8 cellular contexts compared by ENCODE assay signal in genomic region chr20:57709823-57710799, GRCh38. TPM values are rescaled to one million over a fixed set of nuclear protein-coding genes. Genes with fewer than 3 reads are reported as not detected.
A peak's percentile ranks its signal among the peaks of the same experiment; 100 is the strongest.
DNase-seq lines count a peak whose midpoint lies in the region; ATAC-seq, FAIRE-seq and TF ChIP-seq lines count a peak whose summit lies in the region.

PMEPA1 (minus strand) TSS chr20:57710015; CDS start chr20:57709582, 433 bp downstream.

- no peaks in the 10 kb centered on the region for H3K36me3 ChIP-seq in duodenal mucosa (ENCODE audit: control insufficient read depth in 1 of 2, insufficient read depth in 2 of 2, low read length in 2 of 2)
- no peaks in the 10 kb centered on the region for H3K36me3 ChIP-seq in right lobe of liver

- H3K27ac Mint-ChIP-seq in activated CD8-positive, alpha-beta T cell treated with anti-CD3 and anti-CD28 coated beads for 36 hours, result peak within 1 kb of the TSS; percentile 78

- peaks cover 16% of the 10 kb centered on the region for H3K4me1 Mint-ChIP-seq in activated CD8-positive, alpha-beta T cell treated with anti-CD3 and anti-CD28 coated beads for 36 hours (ENCODE audit: low read depth)

- peaks cover 64% of the 10 kb centered on the region for H3K4me1 ChIP-seq in A549
- H3K4me1 ChIP-seq in duodenal mucosa (ENCODE audit: control insufficient read depth in 1 of 2, insufficient read depth in 2 of 2, low read length in 2 of 2), result peaks cover 13 to 18% of the 10 kb centered on the region in 2 donors
- H3K4me1 ChIP-seq in right lobe of liver, result peaks cover 0 to 9% (median 0%) of the 10 kb centered on the region in 4 donors

- peak; percentile 89 to 94 for DNase-seq in A549 (ENCODE audit: low read depth in 1 of 2, low spot score in 1 of 2)
- peak; percentile 88 for DNase-seq in NCI-H460 (ENCODE audit: extremely low read depth, low read depth)
- DNase-seq in activated CD8-positive, alpha-beta T cell treated with anti-CD3 and anti-CD28 coated beads for 36 hours, result peak; percentile 93
- peak; percentile 80 to 87 (median 85) for DNase-seq in right lobe of liver
- peak; percentile 83 to 86 for DNase-seq in stimulated activated CD4-positive, alpha-beta T cell treated with anti-CD3 and anti-CD28 coated beads, Interleukin-2, amount 100 ng/mL, for 48 hours

- POLR2A ChIA-PET in A549 (lab: Yijun Ruan, JAX), result interaction anchor here (0.6 to 5.6 kb wide), 21 partner anchors 9 to 469 kb away, joined by 3 to 78 read pairs (median 8); no protein-coding TSS in a partner anchor
- POLR2A ChIA-PET in activated CD8-positive, alpha-beta T cell treated with anti-CD3 and anti-CD28 coated beads for 36 hours (lab: Charles Lee), result interaction anchor here (0.8 to 5.0 kb wide), 6 partner anchors 9 to 91 kb away, joined by 3 to 24 read pairs (median 6); partner anchors contain the start of gene ZBP1

- H3K27me3 Mint-ChIP-seq in activated CD8-positive, alpha-beta T cell treated with anti-CD3 and anti-CD28 coated beads for 36 hours, result peaks cover 12% of the 10 kb centered on the region

- H3K9me3 Mint-ChIP-seq in activated CD8-positive, alpha-beta T cell treated with anti-CD3 and anti-CD28 coated beads for 36 hours, result no peaks in the 10 kb centered on the region

- peaks cover 0 to 23% of the 10 kb centered on the region in 2 donors for H3K27me3 ChIP-seq in duodenal mucosa (ENCODE audit: control insufficient read depth in 1 of 2, insufficient read depth in 2 of 2, low read length in 2 of 2)
- no peaks in the 10 kb centered on the region for H3K27me3 ChIP-seq in right lobe of liver

- peak; percentile 50 to 69; a peak in 2 of 5 replicates for TF ChIP-seq EP300 in A549 (IDR thresholded peaks at IDR 0.05)

- peak; percentile 4 to 40; a peak in 3 of 5 replicates for TF ChIP-seq RAD21 in A549 (conservative IDR thresholded peaks at IDR 0.05 in 1 of 2, IDR thresholded peaks at IDR 0.05 in 1 of 2)

- ATAC-seq in A549 (peak; percentile 73 to 83), GM18873 (IDR thresholded peaks at IDR 0.05; ENCODE audit: low FRiP score, unreplicated experiment) (peak; percentile 74), HG03196 (IDR thresholded peaks at IDR 0.05; ENCODE audit: unreplicated experiment) (peak; percentile 60), right lobe of liver (peak; percentile 86 to 94 (median 90))
- ATAC-seq in activated CD8-positive, alpha-beta T cell treated with anti-CD3 and anti-CD28 coated beads for 36 hours, result peak; percentile 94

- H3K4me3 Mint-ChIP-seq in activated CD8-positive, alpha-beta T cell treated with anti-CD3 and anti-CD28 coated beads for 36 hours, result peak within 1 kb of the TSS; percentile 80

- peak within 1 kb of the TSS; percentile 97 to 98 for H3K27ac ChIP-seq in A549
- peak within 1 kb of the TSS; percentile 78 for H3K27ac ChIP-seq in duodenal mucosa (ENCODE audit: low read depth, low read length)
- peak within 1 kb of the TSS; percentile 34 to 80 (median 62) for H3K27ac ChIP-seq in right lobe of liver

- TF ChIP-seq POLR2A in A549 (IDR thresholded peaks at IDR 0.05; ENCODE audit: low read length) (peak; percentile 64), right lobe of liver (IDR thresholded peaks at IDR 0.05) (peak; percentile 76)

- peak within 1 kb of the TSS; percentile 79 to 84 for H3K9ac ChIP-seq in duodenal mucosa (ENCODE audit: low read depth in 1 of 2, low read length in 2 of 2)

- H3K4me3 ChIP-seq in A549, result peak within 1 kb of the TSS; percentile 81
- peak within 1 kb of the TSS; percentile 79 to 87 for H3K4me3 ChIP-seq in duodenal mucosa (ENCODE audit: low read depth in 1 of 2, low read length in 2 of 2)
- H3K4me3 ChIP-seq in right lobe of liver, result peak within 1 kb of the TSS; percentile 53 to 57 (median 54)

- peak within 1 kb of the TSS; percentile 90 for H3K4me2 ChIP-seq in A549

- 5% methylated on average over 6 of the region's 92 CpGs for WGBS in A549 (ENCODE audit: missing lambda C conversion rate)
- 2% methylated on average over 22 of the region's 92 CpGs for WGBS in right lobe of liver (ENCODE audit: insufficient coverage, low coverage, low lambda C conversion rate, missing lambda C conversion rate)

- intact Hi-C loops in activated CD8-positive, alpha-beta T cell treated with anti-CD3 and anti-CD28 coated beads for 36 hours (cut with micrococcal nuclease), result no loop called here
- intact Hi-C loops in right lobe of liver (cut with DNase I), result no loop called here

- H3K9me3 ChIP-seq in A549, result no peaks in the 10 kb centered on the region
- H3K9me3 ChIP-seq in duodenal mucosa (ENCODE audit: control insufficient read depth in 1 of 2, low read length in 2 of 2), result no peaks in the 10 kb centered on the region
- H3K9me3 ChIP-seq in right lobe of liver, result no peaks in the 10 kb centered on the region

- no peak for FAIRE-seq in A549 (lab: Jason Lieb, UNC)

- CTCF ChIA-PET in A549 (lab: Yijun Ruan, JAX), result interaction anchor here (0.8 to 4.0 kb wide), 22 partner anchors 10 to 499 kb away, joined by 3 to 27 read pairs (median 4); no protein-coding TSS in a partner anchor
- CTCF ChIA-PET in activated CD8-positive, alpha-beta T cell treated with anti-CD3 and anti-CD28 coated beads for 36 hours (lab: Charles Lee), result interaction anchor here (0.9 to 1.7 kb wide), 8 partner anchors 8 to 113 kb away, joined by 3 to 5 read pairs (median 4); partner anchors contain the start of gene ZBP1

- TF ChIP-seq CTCF in A549 (IDR thresholded peaks at IDR 0.05), result no peak; the same call in 2 of the 3 replicates
- TF ChIP-seq CTCF in activated CD8-positive, alpha-beta T cell treated with anti-CD3 and anti-CD28 coated beads for 36 hours (IDR thresholded peaks at IDR 0.05), result no peak
- no peak for TF ChIP-seq CTCF in right lobe of liver (IDR thresholded peaks at IDR 0.05)

- H3K36me3 Mint-ChIP-seq in activated CD8-positive, alpha-beta T cell treated with anti-CD3 and anti-CD28 coated beads for 36 hours (ENCODE audit: low read depth), result no peaks in the 10 kb centered on the region

TF ChIP-seq in A549, 52 proteins besides CTCF, POLR2A, EP300 and RAD21 (continues in another document):
- peak; percentile 46; the same call in 1 of the 2 replicates for TF ChIP-seq HOXB5 (CRISPR knock-in tag; IDR thresholded peaks at IDR 0.05)
- TF ChIP-seq ELK1 (IDR thresholded peaks at IDR 0.05; ENCODE audit: low read depth, low read length), result no peak
- no peak for TF ChIP-seq ZNF302 (CRISPR knock-in tag; IDR thresholded peaks at IDR 0.05)
- TF ChIP-seq RNF2 (IDR thresholded peaks at IDR 0.05; ENCODE audit: borderline replicate concordance, low read depth), result no peak
- no peak for TF ChIP-seq MAFK (IDR thresholded peaks at IDR 0.05; ENCODE audit: partially characterized antibody)
- no peak for TF ChIP-seq FOSL2 (IDR thresholded peaks at IDR 0.05)
- TF ChIP-seq FOSL2 (CRISPR knock-in tag; IDR thresholded peaks at IDR 0.05), result peak; percentile 40
- TF ChIP-seq ZC3H11A (IDR thresholded peaks at IDR 0.05), result no peak
- TF ChIP-seq REST (IDR thresholded peaks at IDR 0.05), result no peak
- TF ChIP-seq GATA3 (IDR thresholded peaks at IDR 0.05; ENCODE audit: borderline replicate concordance), result peak; percentile 62
- no peak for TF ChIP-seq HEYL (CRISPR knock-in tag; IDR thresholded peaks at IDR 0.05)
- no peak for TF ChIP-seq HDAC2 (IDR thresholded peaks at IDR 0.05)

RNA-seq across cellular contexts. Expression of gene PMEPA1, which starts in this region (rescaled TPM):
- 131 and 150 TPM in 2 replicates for polyA plus RNA-seq in A549 (2011; rRNA removed)
- polyA plus RNA-seq in A549 (2012; cell fraction: cytosol; rRNA removed), result 145 and 229 TPM in 2 replicates
- 263 and 339 TPM in 2 replicates for polyA plus RNA-seq in A549 (2012; cell fraction: nucleus; rRNA removed)
- 114 to 152 TPM (median 147 TPM) in 3 replicates for polyA plus RNA-seq in A549 (2017; fragmentation: RNase III; extraction: RNeasy Plus Mini Kit Qiagen cat#74134 plus additional on column Dnase treatment)
- 151 and 188 TPM in 2 replicates for polyA minus RNA-seq in A549 (2011; rRNA and poly(A)+ RNA removed)
- 3.1 and 3.9 TPM in 2 replicates for total RNA-seq in NCI-H460 (2014; rRNA removed; shearing (Covaris generic))
- 1.6 and 2.3 TPM in 2 replicates for polyA plus RNA-seq in NCI-H460 (2014; cell fraction: nucleus; rRNA removed)
- 1 to 10 TPM; 1.7 to 2.0 TPM for total RNA-seq in activated CD8-positive, alpha-beta T cell treated with anti-CD3 and anti-CD28 coated beads for 36 hours
- 1 to 10 TPM in 4 of 6 experiments, under 1 TPM in 2; 0.50 to 2.3 (median 1.4) TPM for total RNA-seq in right lobe of liver

Comparison
In these comparisons a context has a peak if more than half of its experiments do, and no peak if none do; other contexts are left out.
1. Peak in every context shown above with its lines: DNase-seq, ATAC-seq, H3K4me3 ChIP-seq and H3K27ac ChIP-seq.